Comparison of ENCODE assay signal across 9 cellular contexts in genomic region chr16:88700322-88700635, GRCh38. TPM values are rescaled to one million over a fixed set of nuclear protein-coding genes. Genes with fewer than 3 reads are reported as not detected.
A peak's percentile ranks its signal among the peaks of the same experiment; 100 is the strongest.
DNase-seq lines count a peak whose midpoint lies in the region; FAIRE-seq and TF ChIP-seq lines count a peak whose summit lies in the region.
"Had no signal": no experiment of that assay in that cellular context is flagged by ENCODE, and none has a peak within 500 bp of the region (broad histone marks: within the 10 kb centered on the region; RNA-seq: fewer than 3 reads in every experiment).

No MANE protein-coding gene starts in this region.

- H3K4me1 Mint-ChIP-seq in activated naive CD4-positive, alpha-beta T cell treated with anti-CD3 and anti-CD28 coated beads, Interleukin-2, amount 10 ng/mL, durations not matched to agents 7 days and 5 days = peaks cover 58% of the 10 kb centered on the region
- H3K4me1 Mint-ChIP-seq in activated CD4-positive, alpha-beta memory T cell treated with anti-CD3 and anti-CD28 coated beads for 36 hours (ENCODE audit: low read depth) = peaks cover 61% of the 10 kb centered on the region
- H3K4me1 Mint-ChIP-seq in immature natural killer cell (peaks cover 61 to 64% of the 10 kb centered on the region in 2 donors), type B pancreatic cell (ENCODE audit: unreplicated experiment) (peaks cover 7% of the 10 kb centered on the region)

- intact Hi-C loops in activated CD4-positive, alpha-beta memory T cell treated with anti-CD3 and anti-CD28 coated beads for 36 hours (cut with micrococcal nuclease) = loop anchor here (5.0 kb wide), 2 partner anchors 47 to 243 kb away; no protein-coding TSS in a partner anchor

- no peak for TF ChIP-seq CTCF in type B pancreatic cell (conservative IDR thresholded peaks at IDR 0.05)

- no peaks in the 10 kb centered on the region for H3K27me3 Mint-ChIP-seq in activated naive CD4-positive, alpha-beta T cell treated with anti-CD3 and anti-CD28 coated beads, Interleukin-2, amount 10 ng/mL, durations not matched to agents 7 days and 5 days
- H3K27me3 Mint-ChIP-seq in activated CD4-positive, alpha-beta memory T cell treated with anti-CD3 and anti-CD28 coated beads for 36 hours = no peaks in the 10 kb centered on the region
- H3K27me3 Mint-ChIP-seq in immature natural killer cell (ENCODE audit: low read depth in 3 of 3) (peaks cover 19 to 53% (median 30%) of the 10 kb centered on the region in 3 donors), type B pancreatic cell (no peaks in the 10 kb centered on the region)

- POLR2A ChIA-PET in activated CD4-positive, alpha-beta memory T cell treated with anti-CD3 and anti-CD28 coated beads for 36 hours (lab: Charles Lee) = interaction anchor here (1.1 to 5.3 kb wide), 6 partner anchors 15 to 129 kb away, joined by 3 to 28 read pairs (median 6); partner anchors contain the start of genes APRT, CYBA and MVD

- no peaks in the 10 kb centered on the region for H3K9me3 Mint-ChIP-seq in activated naive CD4-positive, alpha-beta T cell treated with anti-CD3 and anti-CD28 coated beads, Interleukin-2, amount 10 ng/mL, durations not matched to agents 7 days and 5 days
- H3K9me3 Mint-ChIP-seq in activated CD4-positive, alpha-beta memory T cell treated with anti-CD3 and anti-CD28 coated beads for 36 hours = no peaks in the 10 kb centered on the region
- H3K9me3 Mint-ChIP-seq in immature natural killer cell (no peaks in the 10 kb centered on the region), type B pancreatic cell (no peaks in the 10 kb centered on the region)
- H3K9me3 Mint-ChIP-seq: H9 had no signal

- CTCF ChIA-PET in activated naive CD4-positive, alpha-beta T cell treated with anti-CD3 and anti-CD28 coated beads, Interleukin-2, amount 10 ng/mL, durations not matched to agents 7 days and 5 days (lab: Charles Lee) = interaction anchor here (0.8 to 2.6 kb wide), 3 partner anchors 15 to 129 kb away, joined by 3 to 7 read pairs (median 5); no protein-coding TSS in a partner anchor
- CTCF ChIA-PET in activated CD4-positive, alpha-beta memory T cell treated with anti-CD3 and anti-CD28 coated beads for 36 hours (lab: Charles Lee) = interaction anchor here (1.2 kb wide), 1 partner anchor 67 kb away, joined by 5 read pairs; no protein-coding TSS in a partner anchor

- peaks cover 65% of the 10 kb centered on the region for H3K36me3 Mint-ChIP-seq in activated naive CD4-positive, alpha-beta T cell treated with anti-CD3 and anti-CD28 coated beads, Interleukin-2, amount 10 ng/mL, durations not matched to agents 7 days and 5 days
- H3K36me3 Mint-ChIP-seq in activated CD4-positive, alpha-beta memory T cell treated with anti-CD3 and anti-CD28 coated beads for 36 hours = peaks cover 32% of the 10 kb centered on the region
- H3K36me3 Mint-ChIP-seq in immature natural killer cell (peaks cover 0 to 4% (median 3%) of the 10 kb centered on the region in 3 donors), type B pancreatic cell (no peaks in the 10 kb centered on the region)

- peak overlapping the region; percentile 42 for H3K27ac ChIP-seq in substantia nigra (ENCODE audit: low read depth, low read length, poor library complexity, severe bottlenecking)

- H3K4me3 Mint-ChIP-seq in activated naive CD4-positive, alpha-beta T cell treated with anti-CD3 and anti-CD28 coated beads, Interleukin-2, amount 10 ng/mL, durations not matched to agents 7 days and 5 days = peak overlapping the region; percentile 94
- peak overlapping the region; percentile 81 for H3K4me3 Mint-ChIP-seq in activated CD4-positive, alpha-beta memory T cell treated with anti-CD3 and anti-CD28 coated beads for 36 hours
- H3K4me3 Mint-ChIP-seq in immature natural killer cell = peak overlapping the region; percentile 81 to 96 (median 89)
- H3K4me3 Mint-ChIP-seq in type B pancreatic cell = no peak overlapping the region
- H3K4me3 Mint-ChIP-seq: H9 had no signal

- DNase-seq in activated naive CD4-positive, alpha-beta T cell treated with anti-CD3 and anti-CD28 coated beads, Interleukin-2, amount 10 ng/mL, durations not matched to agents 7 days and 5 days = no peak
- no peak for DNase-seq in activated naive CD4-positive, alpha-beta T cell treated with anti-CD3 and anti-CD28 coated beads, Interleukin-2, amount 50 U/mL, for 16 hours
- no peak for DNase-seq in activated CD4-positive, alpha-beta memory T cell treated with anti-CD3 and anti-CD28 coated beads for 36 hours
- no peak for DNase-seq in immature natural killer cell
- DNase-seq in substantia nigra (lab: John Stamatoyannopoulos, UW) = no peak
- DNase-seq in HTR-8/SVneo (ENCODE audit: insufficient read length, low spot score) = no peak
- DNase-seq in type B pancreatic cell (ENCODE audit: extremely low spot score, unreplicated experiment) = no peak
- DNase-seq in NCI-H187 treated with DMSO at 0.1 percent for 48 hours (lab: John Stamatoyannopoulos, UW) = no peak
- DNase-seq: H9 had no signal

- FAIRE-seq in HTR-8/SVneo (lab: Jason Lieb, UNC) = no peak

- peak overlapping the region; percentile 99 for H3K27ac Mint-ChIP-seq in activated naive CD4-positive, alpha-beta T cell treated with anti-CD3 and anti-CD28 coated beads, Interleukin-2, amount 10 ng/mL, durations not matched to agents 7 days and 5 days
- peak overlapping the region; percentile 91 for H3K27ac Mint-ChIP-seq in activated CD4-positive, alpha-beta memory T cell treated with anti-CD3 and anti-CD28 coated beads for 36 hours
- H3K27ac Mint-ChIP-seq in immature natural killer cell = peak overlapping the region; percentile 92 to 99 (median 95)
- no peak overlapping the region for H3K27ac Mint-ChIP-seq in type B pancreatic cell
- H3K27ac Mint-ChIP-seq: H9 had no signal

RNA-seq across cellular contexts. Expression of gene RNF166, which starts 5.9 kb away (rescaled TPM):
- 10 to 100 TPM; 46.4 to 55.6 TPM for total RNA-seq in activated CD4-positive, alpha-beta memory T cell treated with anti-CD3 and anti-CD28 coated beads for 36 hours
- 100 to 1,000 TPM; 129 to 157 (median 141) TPM for polyA plus RNA-seq in immature natural killer cell
- 11.9 and 20.1 TPM in 2 replicates for total RNA-seq in type B pancreatic cell (ENCODE audit: low replicate concordance)

RNA-seq across cellular contexts. Expression of gene CTU2, which starts 6.0 kb away (rescaled TPM):
- 10 to 100 TPM; 38.0 to 41.6 TPM for total RNA-seq in activated CD4-positive, alpha-beta memory T cell treated with anti-CD3 and anti-CD28 coated beads for 36 hours
- polyA plus RNA-seq in immature natural killer cell = 10 to 100 TPM; 21.4 to 23.0 (median 22.0) TPM
- 25.1 and 27.1 TPM in 2 replicates for total RNA-seq in type B pancreatic cell (ENCODE audit: low replicate concordance)

RNA-seq across cellular contexts. Expression of gene SNAI3, which starts 14.0 kb away (rescaled TPM):
- total RNA-seq in activated CD4-positive, alpha-beta memory T cell treated with anti-CD3 and anti-CD28 coated beads for 36 hours = 1 to 10 TPM; 5.5 to 5.8 TPM
- 10 to 100 TPM in 2 of 3 donors, 1 to 10 TPM in 1; 9.0 to 12.4 (median 11.7) TPM for polyA plus RNA-seq in immature natural killer cell
- total RNA-seq in type B pancreatic cell (ENCODE audit: low replicate concordance) = 0.68 and 0.79 TPM in 2 replicates

RNA-seq across cellular contexts. Expression of gene MVD, which starts 37.4 kb away (rescaled TPM):
- 100 to 1,000 TPM; 111 to 113 TPM for total RNA-seq in activated CD4-positive, alpha-beta memory T cell treated with anti-CD3 and anti-CD28 coated beads for 36 hours
- 10 to 100 TPM; 79.4 to 96.6 (median 87.6) TPM for polyA plus RNA-seq in immature natural killer cell
- total RNA-seq in type B pancreatic cell (ENCODE audit: low replicate concordance) = 59.0 and 60.6 TPM in 2 replicates

RNA-seq across cellular contexts. Expression of gene CYBA, which starts 49.4 kb away (rescaled TPM):
- 100 to 1,000 TPM; 262 to 265 TPM for total RNA-seq in activated CD4-positive, alpha-beta memory T cell treated with anti-CD3 and anti-CD28 coated beads for 36 hours
- polyA plus RNA-seq in immature natural killer cell = 1,000 to 10,000 TPM; 2,079 to 2,787 (median 2,690) TPM
- 120 and 144 TPM in 2 replicates for total RNA-seq in type B pancreatic cell (ENCODE audit: low replicate concordance)
